Comparison of ENCODE assay signal across 18 cellular contexts in genomic region chr15:79192462-79193036, GRCh38.
DNase-seq lines count a peak whose midpoint lies in the region; ATAC-seq and TF ChIP-seq lines count a peak whose summit lies in the region.
"Had no signal": no experiment of that assay in that cellular context is flagged by ENCODE, and none has a peak within 500 bp of the region (broad histone marks: within the 10 kb centered on the region; RNA-seq: fewer than 3 reads in every experiment).

No MANE protein-coding gene starts in this region.

- H3K36me3 Mint-ChIP-seq in nephron (ENCODE audit: low read depth): no peaks in the 10 kb centered on the region
- H3K36me3 Mint-ChIP-seq: activated naive CD4-positive, alpha-beta T cell treated with anti-CD3 and anti-CD28 coated beads, Interleukin-2, amount 50 U/mL, for 24 hours; immature natural killer cell; T-cell had no signal

- H3K27ac Mint-ChIP-seq in nephron: peak overlapping the region in 2 of 3 experiments; percentile 24 to 88
- H3K27ac Mint-ChIP-seq: activated naive CD4-positive, alpha-beta T cell treated with anti-CD3 and anti-CD28 coated beads, Interleukin-2, amount 50 U/mL, for 24 hours; immature natural killer cell; T-cell had no signal

- no peaks in the 10 kb centered on the region for H3K4me1 ChIP-seq in adipocyte (ENCODE audit: control insufficient read depth, insufficient read depth, low read length)
- H3K4me1 ChIP-seq: gastroesophageal sphincter, pancreas had no signal

- H3K9me3 ChIP-seq in adipocyte (ENCODE audit: control insufficient read depth, low read length): no peaks in the 10 kb centered on the region
- H3K9me3 ChIP-seq: BLaER1, gastroesophageal sphincter, pancreas had no signal

- H3K36me3 ChIP-seq in adipocyte (ENCODE audit: control insufficient read depth, insufficient read depth, low read length, severe bottlenecking): no peaks in the 10 kb centered on the region
- H3K36me3 ChIP-seq: BLaER1, gastroesophageal sphincter, pancreas had no signal

- no peak overlapping the region for H3K4me3 ChIP-seq in adipocyte (ENCODE audit: low read length)
- H3K4me3 ChIP-seq: BLaER1, gastroesophageal sphincter, pancreas had no signal

- peaks cover 62% of the 10 kb centered on the region for H3K27me3 ChIP-seq in adipocyte (replicated peaks; ENCODE audit: control insufficient read depth, insufficient read depth, low read length)
- H3K27me3 ChIP-seq: BLaER1 had no signal

- H3K4me3 Mint-ChIP-seq in nephron: no peak overlapping the region
- H3K4me3 Mint-ChIP-seq: activated naive CD4-positive, alpha-beta T cell treated with anti-CD3 and anti-CD28 coated beads, Interleukin-2, amount 50 U/mL, for 24 hours; immature natural killer cell; T-cell had no signal

- H3K4me1 Mint-ChIP-seq in nephron: peaks cover 30% of the 10 kb centered on the region
- H3K4me1 Mint-ChIP-seq: activated naive CD4-positive, alpha-beta T cell treated with anti-CD3 and anti-CD28 coated beads, Interleukin-2, amount 50 U/mL, for 24 hours; immature natural killer cell; T-cell had no signal

- DNase-seq in DMS79 treated with DMSO at 0.1 percent for 48 hours (lab: John Stamatoyannopoulos, UW) (peak; percentile 62), NCI-H1417 treated with DMSO at 0.1 percent for 48 hours (lab: John Stamatoyannopoulos, UW) (peak; percentile 66), adipocyte (ENCODE audit: low read depth) (peak; percentile 18), T1000 (lab: John Stamatoyannopoulos, UW) (no peak)
- DNase-seq in activated effector memory CD4-positive, alpha-beta T cell treated with Interleukin-2 at 50 U/mL for 16 hours: no peak
- DNase-seq: central memory CD4-positive, alpha-beta T cell; DND-41; immature natural killer cell; midbrain; NCI-H446; T-cell had no signal

- peaks cover 24% of the 10 kb centered on the region for H3K27me3 Mint-ChIP-seq in nephron (ENCODE audit: low read depth)

- H3K9me3 Mint-ChIP-seq in nephron: no peaks in the 10 kb centered on the region
- H3K9me3 Mint-ChIP-seq: activated naive CD4-positive, alpha-beta T cell treated with anti-CD3 and anti-CD28 coated beads, Interleukin-2, amount 50 U/mL, for 24 hours; immature natural killer cell; T-cell had no signal

- H3K9ac ChIP-seq in adipocyte (ENCODE audit: low read length): no peak overlapping the region
- H3K9ac ChIP-seq: BLaER1 had no signal

- ATAC-seq in HG03175 (IDR thresholded peaks at IDR 0.05; ENCODE audit: unreplicated experiment): no peak
- no peak for ATAC-seq in HG03571 (IDR thresholded peaks at IDR 0.05; ENCODE audit: unreplicated experiment)
- ATAC-seq: gastroesophageal sphincter, pancreas, T-cell had no signal

- no peak for TF ChIP-seq CTCF in nephron (IDR thresholded peaks at IDR 0.05; ENCODE audit: unreplicated experiment in 3 of 3)

Comparison
In these comparisons a context has a peak if more than half of its experiments do, and no peak if none do; other contexts are left out.
1. DNase-seq: peak in DMS79 treated with DMSO at 0.1 percent for 48 hours (single experiment), NCI-H1417 treated with DMSO at 0.1 percent for 48 hours (single experiment) and adipocyte (single experiment); none in T1000 (single experiment) and activated effector memory CD4-positive, alpha-beta T cell treated with Interleukin-2 at 50 U/mL for 16 hours (single experiment).